ENCODE assay signal across 17 cellular contexts in genomic region chr6:53699462-53699861, GRCh38. TPM values are rescaled to one million over a fixed set of nuclear protein-coding genes. Genes with fewer than 3 reads are reported as not detected.
A peak's percentile ranks its signal among the peaks of the same experiment; 100 is the strongest.
DNase-seq lines count a peak whose midpoint lies in the region; ATAC-seq and TF ChIP-seq lines count a peak whose summit lies in the region.
"Had no signal": no experiment of that assay in that cellular context is flagged by ENCODE, and none has a peak within 500 bp of the region (broad histone marks: within the 10 kb centered on the region; RNA-seq: fewer than 3 reads in every experiment).

No MANE protein-coding gene starts in this region.

- H3K9me3 Mint-ChIP-seq in activated CD8-positive, alpha-beta T cell treated with anti-CD3 and anti-CD28 coated beads for 36 hours, result no peaks in the 10 kb centered on the region
- H3K9me3 Mint-ChIP-seq: CD4-positive, CD25-positive, alpha-beta regulatory T cell; CD8-positive, alpha-beta T cell; GM23338; H9 had no signal

- CTCF ChIA-PET in activated CD8-positive, alpha-beta T cell treated with anti-CD3 and anti-CD28 coated beads for 36 hours (lab: Charles Lee), result interaction anchor here (1.2 to 1.4 kb wide), 3 partner anchors 12 to 18 kb away, joined by 3 to 4 read pairs (median 3); no protein-coding TSS in a partner anchor

- no peak for TF ChIP-seq CTCF in retinal pigment epithelial cell (conservative IDR thresholded peaks at IDR 0.05; ENCODE audit: low read depth, low read length)
- no peak for TF ChIP-seq CTCF in activated CD8-positive, alpha-beta T cell treated with anti-CD3 and anti-CD28 coated beads for 36 hours (IDR thresholded peaks at IDR 0.05)

- no peaks in the 10 kb centered on the region for H3K36me3 Mint-ChIP-seq in activated CD8-positive, alpha-beta T cell treated with anti-CD3 and anti-CD28 coated beads for 36 hours (ENCODE audit: low read depth)
- H3K36me3 Mint-ChIP-seq: CD4-positive, CD25-positive, alpha-beta regulatory T cell; CD8-positive, alpha-beta T cell had no signal

- POLR2A ChIA-PET in activated CD8-positive, alpha-beta T cell treated with anti-CD3 and anti-CD28 coated beads for 36 hours (lab: Charles Lee), result no interaction called here

- H3K4me3 ChIP-seq in retinal pigment epithelial cell (ENCODE audit: low read length), result no peak overlapping the region
- H3K4me3 ChIP-seq: BLaER1, GM23338 had no signal

- H3K27ac Mint-ChIP-seq in activated CD8-positive, alpha-beta T cell treated with anti-CD3 and anti-CD28 coated beads for 36 hours, result no peak overlapping the region
- H3K27ac Mint-ChIP-seq: B cell; CD8-positive, alpha-beta T cell; GM23338; H9 had no signal

- no peak overlapping the region for H3K4me3 Mint-ChIP-seq in activated CD8-positive, alpha-beta T cell treated with anti-CD3 and anti-CD28 coated beads for 36 hours
- H3K4me3 Mint-ChIP-seq: B cell; CD8-positive, alpha-beta T cell; GM23338; H9 had no signal

- no peaks in the 10 kb centered on the region for H3K27me3 Mint-ChIP-seq in activated CD8-positive, alpha-beta T cell treated with anti-CD3 and anti-CD28 coated beads for 36 hours

- H3K4me1 Mint-ChIP-seq in activated CD8-positive, alpha-beta T cell treated with anti-CD3 and anti-CD28 coated beads for 36 hours (ENCODE audit: low read depth), result peaks cover 10% of the 10 kb centered on the region
- H3K4me1 Mint-ChIP-seq: B cell; CD4-positive, CD25-positive, alpha-beta regulatory T cell had no signal

- intact Hi-C loops in activated CD8-positive, alpha-beta T cell treated with anti-CD3 and anti-CD28 coated beads for 36 hours (cut with micrococcal nuclease), result no loop called here

- DNase-seq in D341Med (ENCODE audit: low spot score) (peak; percentile 62), NCI-H82 treated with DMSO at 0.1 percent for 48 hours (lab: John Stamatoyannopoulos, UW; ENCODE audit: unreplicated experiment) (peak; percentile 56), retinal pigment epithelial cell (ENCODE audit: low read depth) (peak; percentile 59), nucleus accumbens (lab: John Stamatoyannopoulos, UW) (no peak), NCI-H2029 treated with DMSO at 0.1 percent for 48 hours (lab: John Stamatoyannopoulos, UW) (no peak)
- no peak for DNase-seq in activated CD8-positive, alpha-beta T cell treated with anti-CD3 and anti-CD28 coated beads for 36 hours
- DNase-seq in stimulated activated CD4-positive, alpha-beta T cell treated with anti-CD3 and anti-CD28 coated beads, Interleukin-1b, Interleukin-23, amount 100 ng/mL, for 48 hours, result no peak
- DNase-seq: CD4-positive, CD25-positive, alpha-beta regulatory T cell; CD8-positive, alpha-beta T cell; DMS153; DND-41; H9 had no signal

- peak; percentile 90 for ATAC-seq in esophagus mucosa
- no peak for ATAC-seq in activated CD8-positive, alpha-beta T cell treated with anti-CD3 and anti-CD28 coated beads for 36 hours
- ATAC-seq: CD8-positive, alpha-beta T cell; GM23338; HCT116 had no signal

RNA-seq across cellular contexts. Expression of gene KLHL31, which starts 33.9 kb away (rescaled TPM):
- 0.68 TPM for total RNA-seq in esophagus mucosa
- total RNA-seq in activated CD8-positive, alpha-beta T cell treated with anti-CD3 and anti-CD28 coated beads for 36 hours, result under 1 TPM; 0.16 to 0.22 TPM
- total RNA-seq: CD4-positive, CD25-positive, alpha-beta regulatory T cell had no signal

Comparison
In these comparisons a context has a peak if more than half of its experiments do, and no peak if none do; other contexts are left out.
1. DNase-seq: peak in D341Med (single experiment), NCI-H82 treated with DMSO at 0.1 percent for 48 hours (single experiment) and retinal pigment epithelial cell (single experiment); none in activated CD8-positive, alpha-beta T cell treated with anti-CD3 and anti-CD28 coated beads for 36 hours (single experiment), nucleus accumbens (0 of 56), stimulated activated CD4-positive, alpha-beta T cell treated with anti-CD3 and anti-CD28 coated beads, Interleukin-1b, Interleukin-23, amount 100 ng/mL, for 48 hours (single experiment) and NCI-H2029 treated with DMSO at 0.1 percent for 48 hours (single experiment).